Comparison of ENCODE assay signal across 9 cellular contexts in genomic region chr1:1550591-1551432, GRCh38. TPM values are rescaled to one million over a fixed set of nuclear protein-coding genes. Genes with fewer than 3 reads are reported as not detected.
DNase-seq lines count a peak whose midpoint lies in the region; ATAC-seq and TF ChIP-seq lines count a peak whose summit lies in the region.
"Had no signal": no experiment of that assay in that cellular context is flagged by ENCODE, and none has a peak within 500 bp of the region (broad histone marks: within the 10 kb centered on the region; RNA-seq: fewer than 3 reads in every experiment).

No MANE protein-coding gene starts in this region.

- no peaks in the 10 kb centered on the region for H3K27me3 Mint-ChIP-seq in CD8-positive, alpha-beta memory T cell

- no peak overlapping the region for H3K4me3 Mint-ChIP-seq in CD8-positive, alpha-beta memory T cell

- peaks cover 0 to 21% of the 10 kb centered on the region in 2 donors for H3K4me1 ChIP-seq in right atrium auricular region
- H3K4me1 ChIP-seq in adrenal gland (replicated peaks in 1 of 2) = peaks cover 0 to 14% of the 10 kb centered on the region in 2 donors
- no peaks in the 10 kb centered on the region for H3K4me1 ChIP-seq in aorta (ENCODE audit: control insufficient read depth in 1 of 2, insufficient read depth in 2 of 2, low read length in 2 of 2)
- H3K4me1 ChIP-seq in CD8-positive, alpha-beta memory T cell (ENCODE audit: insufficient read depth, low read length) = no peaks in the 10 kb centered on the region

- H3K9me3 Mint-ChIP-seq in CD8-positive, alpha-beta memory T cell = no peaks in the 10 kb centered on the region

- H3K27ac ChIP-seq in right atrium auricular region (peak overlapping the region in 1 of 2 donors; percentile 17), adrenal gland (peak overlapping the region in 1 of 5 donors; percentile 50), aorta (ENCODE audit: low read depth in 1 of 2, low read length in 2 of 2) (no peak overlapping the region)
- no peak overlapping the region for H3K27ac ChIP-seq in CD8-positive, alpha-beta memory T cell (ENCODE audit: low read depth, low read length)
- H3K27ac ChIP-seq: spleen had no signal

- TF ChIP-seq CTCF in right atrium auricular region (IDR thresholded peaks at IDR 0.05) (peak in 1 of 2 donors; percentile 46), adrenal gland (IDR thresholded peaks at IDR 0.05) (peak in 5 of 6 experiments; percentile 19 to 43 (median 37))

- intact Hi-C loops in Right ventricle myocardium inferior (cut with DNase I) (no loop called here), adrenal gland (cut with DNase I) (no loop called here), aorta (cut with DNase I) (no loop called here)

- H3K9me3 ChIP-seq in right atrium auricular region (no peaks in the 10 kb centered on the region), adrenal gland (replicated peaks in 1 of 3) (no peaks in the 10 kb centered on the region), aorta (ENCODE audit: control insufficient read depth, low read length) (no peaks in the 10 kb centered on the region)
- no peaks in the 10 kb centered on the region for H3K9me3 ChIP-seq in CD8-positive, alpha-beta memory T cell (ENCODE audit: low read length)
- H3K9me3 ChIP-seq: spleen had no signal

- CTCF ChIA-PET in CD8-positive, alpha-beta memory T cell (lab: Charles Lee) = no interaction called here

- peaks cover 0 to 15% (median 5%) of the 10 kb centered on the region in 3 donors for H3K4me1 Mint-ChIP-seq in CD8-positive, alpha-beta memory T cell

- DNase-seq in Right ventricle myocardium inferior (ENCODE audit: missing footprints) (no peak), right atrium auricular region (ENCODE audit: low spot score) (no peak), adrenal gland (peak in 1 of 7 donors; percentile 56), islet precursor cell (peak; percentile 67), aorta (no peak), iPS-NIHi11 (ENCODE audit: low spot score) (no peak)
- no peak for DNase-seq in CD8-positive, alpha-beta memory T cell
- DNase-seq: spleen had no signal

- TF ChIP-seq POLR2A in adrenal gland (IDR thresholded peaks at IDR 0.05) = no peak

- no peak overlapping the region for H3K27ac Mint-ChIP-seq in CD8-positive, alpha-beta memory T cell

- POLR2A ChIA-PET in CD8-positive, alpha-beta memory T cell (lab: Charles Lee) = interaction anchor here (0.5 kb wide), 1 partner anchor 79 kb away, joined by 3 read pairs; no protein-coding TSS in a partner anchor

- H3K4me3 ChIP-seq in right atrium auricular region (no peak overlapping the region), adrenal gland (no peak overlapping the region), aorta (ENCODE audit: low read length in 2 of 2) (no peak overlapping the region)
- H3K4me3 ChIP-seq in CD8-positive, alpha-beta memory T cell (ENCODE audit: low read length) = no peak overlapping the region
- H3K4me3 ChIP-seq: spleen had no signal

- H3K27me3 ChIP-seq in right atrium auricular region = no peaks in the 10 kb centered on the region
- no peaks in the 10 kb centered on the region for H3K27me3 ChIP-seq in adrenal gland
- H3K27me3 ChIP-seq in aorta (ENCODE audit: control insufficient read depth in 1 of 2, insufficient read depth in 2 of 2, low read length in 1 of 2) = no peaks in the 10 kb centered on the region
- no peaks in the 10 kb centered on the region for H3K27me3 ChIP-seq in CD8-positive, alpha-beta memory T cell (ENCODE audit: insufficient read depth, low read length, poor library complexity, severe bottlenecking)
- H3K27me3 ChIP-seq: spleen had no signal

- H3K36me3 Mint-ChIP-seq in CD8-positive, alpha-beta memory T cell = no peaks in the 10 kb centered on the region

- 60 to 65% (median 64%) methylated on average over 10 to 15 of the region's 15 CpGs for WGBS in adrenal gland, 4 donors
- 46 to 51% methylated on average over 15 of the region's 15 CpGs for WGBS in aorta, 2 donors

- H3K36me3 ChIP-seq in right atrium auricular region = no peaks in the 10 kb centered on the region
- H3K36me3 ChIP-seq in adrenal gland (replicated peaks in 1 of 2) = no peaks in the 10 kb centered on the region
- no peaks in the 10 kb centered on the region for H3K36me3 ChIP-seq in aorta (ENCODE audit: control insufficient read depth in 1 of 2, insufficient read depth in 2 of 2, low read length in 1 of 2)
- H3K36me3 ChIP-seq in CD8-positive, alpha-beta memory T cell (ENCODE audit: insufficient read depth, low read length) = no peaks in the 10 kb centered on the region

- ATAC-seq in Right ventricle myocardium inferior = peak; percentile 45
- peak; percentile 20 for ATAC-seq in aorta (ENCODE audit: low FRiP score)
- ATAC-seq in HG02852 (IDR thresholded peaks at IDR 0.05; ENCODE audit: unreplicated experiment) = no peak

RNA-seq across cellular contexts. Expression of gene TMEM240, which starts 10.4 kb away (rescaled TPM):
- 6.9 TPM for total RNA-seq in Right ventricle myocardium inferior
- 1 to 10 TPM; 1.4 to 2.8 TPM for total RNA-seq in right atrium auricular region
- total RNA-seq in adrenal gland = 1 to 10 TPM in 7 of 8 donors, under 1 TPM in 1; 0.95 to 7.0 (median 3.2) TPM
- 10 to 100 TPM in 1 of 3 donors, 1 to 10 TPM in 1, not detected in 1; 5.5 to 12.4 TPM for polyA plus RNA-seq in adrenal gland
- total RNA-seq in aorta = 1 to 10 TPM; 6.2 to 7.8 TPM
- polyA plus RNA-seq in aorta = 10 to 100 TPM in 1 of 2 donors, 1 to 10 TPM in 1; 1.1 to 15.1 TPM
- under 1 TPM; 0.33 to 0.59 TPM for total RNA-seq in CD8-positive, alpha-beta memory T cell
- polyA plus RNA-seq in CD8-positive, alpha-beta memory T cell = not detected

RNA-seq across cellular contexts. Expression of gene SSU72, which starts 23.9 kb away (rescaled TPM):
- 116 TPM for total RNA-seq in Right ventricle myocardium inferior
- 100 to 1,000 TPM in 1 of 2 donors, 10 to 100 TPM in 1; 98.3 to 121 TPM for total RNA-seq in right atrium auricular region
- total RNA-seq in adrenal gland = 100 to 1,000 TPM in 5 of 8 donors, 10 to 100 TPM in 3; 87.7 to 219 (median 110) TPM
- 100 to 1,000 TPM in 2 of 3 donors, 10 to 100 TPM in 1; 84.2 to 132 (median 108) TPM for polyA plus RNA-seq in adrenal gland
- 10 to 100 TPM; 67.7 to 71.5 TPM for total RNA-seq in aorta
- 10 to 100 TPM; 65.0 to 92.8 TPM for polyA plus RNA-seq in aorta
- total RNA-seq in CD8-positive, alpha-beta memory T cell = 100 to 1,000 TPM; 123 to 128 TPM
- polyA plus RNA-seq in CD8-positive, alpha-beta memory T cell = 231 TPM

RNA-seq across cellular contexts. Expression of gene ATAD3A, which starts 38.9 kb away (rescaled TPM):
- total RNA-seq in Right ventricle myocardium inferior (17.9 TPM), right atrium auricular region (10 to 100 TPM; 15.6 to 18.6 TPM), adrenal gland (10 to 100 TPM; 16.9 to 46.3 (median 28.7) TPM), aorta (10 to 100 TPM; 11.9 to 13.2 TPM)
- polyA plus RNA-seq in adrenal gland (10 to 100 TPM in 2 of 3 donors, 1 to 10 TPM in 1; 7.8 to 40.7 (median 25.1) TPM), aorta (10 to 100 TPM in 1 of 2 donors, 1 to 10 TPM in 1; 8.3 to 20.2 TPM)
- total RNA-seq in CD8-positive, alpha-beta memory T cell = 10 to 100 TPM; 97.4 to 98.7 TPM
- polyA plus RNA-seq in CD8-positive, alpha-beta memory T cell = 16.0 TPM

RNA-seq across cellular contexts. Expression of gene FNDC10, which starts 49.1 kb away (rescaled TPM):
- total RNA-seq in Right ventricle myocardium inferior (3.0 TPM), right atrium auricular region (1 to 10 TPM; 2.5 to 2.7 TPM), adrenal gland (10 to 100 TPM in 7 of 8 donors, 1 to 10 TPM in 1; 9.4 to 73.6 (median 39.0) TPM), aorta (1 to 10 TPM; 1.2 to 3.0 TPM)
- polyA plus RNA-seq in adrenal gland (10 to 100 TPM in 2 of 3 donors, 1 to 10 TPM in 1; 2.0 to 40.1 (median 39.7) TPM), aorta (under 1 TPM; 0.38 to 0.50 TPM)
- 1 to 10 TPM; 2.9 to 3.1 TPM for total RNA-seq in CD8-positive, alpha-beta memory T cell
- polyA plus RNA-seq in CD8-positive, alpha-beta memory T cell = 1.1 TPM
